In the genomic region with DNA sequence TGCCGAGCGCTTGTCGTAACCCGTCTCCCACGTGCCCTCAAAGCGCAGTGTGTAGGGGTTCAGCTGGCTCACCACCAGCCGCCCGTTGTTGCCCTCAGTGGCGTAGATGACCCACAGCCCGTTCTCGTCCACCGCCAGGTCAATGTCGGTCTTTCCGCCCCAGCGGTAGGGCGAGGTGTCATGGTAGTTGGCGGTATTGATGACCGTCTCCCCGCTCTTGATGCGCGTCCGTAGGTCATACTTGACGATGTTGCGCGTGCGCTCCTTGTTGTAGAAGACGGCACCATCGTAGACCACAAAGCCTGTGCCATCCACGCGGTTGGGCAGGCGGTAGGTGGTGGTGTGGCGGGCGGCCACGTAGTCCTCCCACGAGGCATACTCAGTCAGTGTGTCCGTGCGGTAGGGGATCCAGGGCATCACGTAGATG, we compare ENCODE assay signal across 19 cellular contexts. TPM values are rescaled to one million over a fixed set of nuclear protein-coding genes. Genes with fewer than 3 reads are reported as not detected.
A peak's percentile ranks its signal among the peaks of the same experiment; 100 is the strongest.
DNase-seq lines count a peak whose midpoint lies in the region; ATAC-seq, FAIRE-seq and TF ChIP-seq lines count a peak whose summit lies in the region.
"Had no signal": no experiment of that assay in that cellular context is flagged by ENCODE, and none has a peak within 500 bp of the region (broad histone marks: within the 10 kb centered on the region; RNA-seq: fewer than 3 reads in every experiment).

No MANE protein-coding gene starts in this region.

- H3K9ac ChIP-seq in SK-N-SH, result no peak overlapping the region
- no peak overlapping the region for H3K9ac ChIP-seq in K562 (ENCODE audit: insufficient read depth in 1 of 2, low read depth in 2 of 2, low read length in 2 of 2)
- H3K9ac ChIP-seq in H9 (ENCODE audit: extremely low read depth, insufficient read length, low read length), result no peak overlapping the region
- H3K9ac ChIP-seq: GM23248 had no signal

- no peak for FAIRE-seq in K562 (lab: Jason Lieb, UNC)
- FAIRE-seq: D721Med, G401.6, GM12891, GM19239 had no signal

- in situ Hi-C loops in K562 (cut with MboI), result no loop called here

- H3K23ac ChIP-seq in H9 (ENCODE audit: insufficient read length, low read depth, low read length), result no peak overlapping the region

- H4K5ac ChIP-seq in H9 (ENCODE audit: insufficient read length, low read depth, low read length), result no peak overlapping the region

- H3K36me3 Mint-ChIP-seq in H9 (ENCODE audit: insufficient read depth in 1 of 3, low read depth in 3 of 3), result peaks cover 12 to 49% (median 46%) of the 10 kb centered on the region in 3 experiments; a peak in 6 of 7 replicates
- H3K36me3 Mint-ChIP-seq: CD4-positive, CD25-positive, alpha-beta regulatory T cell had no signal

- TF ChIP-seq EP300 in SK-N-SH (IDR thresholded peaks at IDR 0.05; ENCODE audit: borderline replicate concordance in 1 of 2, low read depth in 1 of 2, low read length in 1 of 2), result no peak
- no peak for TF ChIP-seq EP300 in K562 (IDR thresholded peaks at IDR 0.05; ENCODE audit: low read length)

- H2BK20ac ChIP-seq in H9 (ENCODE audit: low read depth, low read length, poor library complexity, severe bottlenecking), result no peak overlapping the region

- H2BK15ac ChIP-seq in H9 (ENCODE audit: low read depth, low read length), result no peak overlapping the region

- H3F3A ChIP-seq in SK-N-SH (replicated peaks; ENCODE audit: insufficient read depth), result no peaks in the 10 kb centered on the region

- TF ChIP-seq POLR2A in K562 (conservative IDR thresholded peaks at IDR 0.05), result no peak

- TF ChIP-seq CTCF in SK-N-SH (IDR thresholded peaks at IDR 0.05), result no peak
- TF ChIP-seq CTCF in HEK293 (tag by site-specific recombination; IDR thresholded peaks at IDR 0.05), result no peak
- TF ChIP-seq CTCF in K562 (IDR thresholded peaks at IDR 0.05 in 2 of 3, conservative IDR thresholded peaks at IDR 0.05 in 1 of 3; ENCODE audit: insufficient read depth in 2 of 3, low read depth in 1 of 3, low read length in 3 of 3), result no peak
- TF ChIP-seq CTCF in osteoblast (IDR thresholded peaks at IDR 0.05; ENCODE audit: extremely low read depth, low read depth, low read length), result no peak
- no peak for TF ChIP-seq CTCF in H9 (conservative IDR thresholded peaks at IDR 0.05)

- H3K56ac ChIP-seq in H9 (ENCODE audit: insufficient read length, low read depth, low read length), result no peak overlapping the region

- H3K27ac ChIP-seq in SK-N-SH (ENCODE audit: low read depth in 2 of 2, low read length in 1 of 2) (no peak overlapping the region; a peak in 1 of 4 replicates), HEK293 (ENCODE audit: extremely low read depth, low read depth, low read length) (no peak overlapping the region), K562 (ENCODE audit: extremely low read depth, low read depth, low read length) (no peak overlapping the region), osteoblast (ENCODE audit: low read depth, low read length) (no peak overlapping the region), H9 (ENCODE audit: insufficient read length, low read depth, low read length) (no peak overlapping the region)
- H3K27ac ChIP-seq: 22Rv1, GM23248 had no signal

- H3K4me3 Mint-ChIP-seq in H9, result no peak overlapping the region
- H3K4me3 Mint-ChIP-seq: B cell; CD8-positive, alpha-beta memory T cell had no signal

- H3K4me1 ChIP-seq in SK-N-SH (ENCODE audit: control insufficient read depth in 1 of 2, insufficient read depth in 2 of 2, low read depth in 1 of 2, low read length in 1 of 2) (peaks cover 0 to 8% of the 10 kb centered on the region in 2 experiments; a peak in 1 of 4 replicates), HEK293 (ENCODE audit: control insufficient read depth, insufficient read depth, low read length) (no peaks in the 10 kb centered on the region), K562 (replicated peaks in 1 of 2; ENCODE audit: control insufficient read depth in 2 of 2, insufficient read depth in 2 of 2, low read length in 2 of 2) (peaks cover 0 to 39% of the 10 kb centered on the region in 2 experiments; a peak in 2 of 5 replicates), osteoblast (ENCODE audit: insufficient read depth, low read length) (no peaks in the 10 kb centered on the region), H9 (ENCODE audit: insufficient read depth, low read length) (no peaks in the 10 kb centered on the region)

- BruUV-seq in K562 (replicated peaks; lab: Mats Ljungman, UMichigan), result no TSS peak

- H3K36me3 ChIP-seq in SK-N-SH (replicated peaks in 1 of 2; ENCODE audit: control insufficient read depth in 1 of 2, insufficient read depth in 2 of 2, low read length in 1 of 2), result peaks cover 3 to 21% of the 10 kb centered on the region in 2 experiments
- H3K36me3 ChIP-seq in HEK293 (ENCODE audit: control insufficient read depth in 2 of 2, insufficient read depth in 1 of 2, low read length in 2 of 2), result peaks cover 0 to 49% of the 10 kb centered on the region in 2 experiments; a peak in 2 of 3 replicates
- peaks cover 21% of the 10 kb centered on the region; the same call in 2 of the 3 replicates for H3K36me3 ChIP-seq in K562 (ENCODE audit: control insufficient read depth, insufficient read depth, low read length)
- H3K36me3 ChIP-seq in osteoblast (ENCODE audit: insufficient read depth, low read length), result no peaks in the 10 kb centered on the region

- H3K4me2 ChIP-seq in SK-N-SH, result no peak overlapping the region
- no peak overlapping the region for H3K4me2 ChIP-seq in K562 (ENCODE audit: insufficient read depth, low read length)
- H3K4me2 ChIP-seq in osteoblast (ENCODE audit: insufficient read depth, low read length), result no peak overlapping the region
- no peak overlapping the region for H3K4me2 ChIP-seq in H9 (ENCODE audit: insufficient read depth, insufficient read length, low read length)

- no peak overlapping the region for H3K18ac ChIP-seq in H9 (ENCODE audit: insufficient read length, low read depth, low read length)

- 97% methylated on average over 33 of the region's 38 CpGs for WGBS in SK-N-SH (ENCODE audit: low lambda C conversion rate)
- WGBS in K562 (ENCODE audit: insufficient coverage, low coverage, missing lambda C conversion rate), result 98% methylated on average over 34 of the region's 38 CpGs
- no CpG with 5 or more reads among the region's 38 CpGs for WGBS in H9 (ENCODE audit: extremely low coverage, insufficient read length, low lambda C conversion rate)

- no peaks in the 10 kb centered on the region for H3K23me2 ChIP-seq in H9 (ENCODE audit: insufficient read length, low read depth, low read length, poor library complexity, severe bottlenecking)

- H3K14ac ChIP-seq in H9 (ENCODE audit: insufficient read depth, low read length), result no peak overlapping the region

- no peaks in the 10 kb centered on the region for H3K79me1 ChIP-seq in H9 (ENCODE audit: insufficient read depth, low read depth, low read length, poor library complexity, severe bottlenecking)

- no peak for ATAC-seq in SK-N-SH treated with all-trans-retinoic acid at 6 μM for 48 hours
- no peak for ATAC-seq in K562
- ATAC-seq in HG02840 (IDR thresholded peaks at IDR 0.05; ENCODE audit: low FRiP score, unreplicated experiment), result no peak

- no peaks in the 10 kb centered on the region for H3K27me3 Mint-ChIP-seq in H9 (ENCODE audit: low read depth)
- H3K27me3 Mint-ChIP-seq: CD4-positive, CD25-positive, alpha-beta regulatory T cell; CD8-positive, alpha-beta memory T cell had no signal

- H3K4ac ChIP-seq in H9 (ENCODE audit: low read depth, low read length), result no peak overlapping the region

- POLR2A ChIA-PET in SK-N-SH (lab: Yijun Ruan, JAX) (no interaction called here), HEK293 (lab: Yijun Ruan, JAX) (no interaction called here), K562 (lab: Yijun Ruan, JAX) (no interaction called here)

- no peak overlapping the region for H3K4me3 ChIP-seq in SK-N-SH (ENCODE audit: low read depth in 2 of 2, low read length in 1 of 2)
- no peak overlapping the region for H3K4me3 ChIP-seq in HEK293 (ENCODE audit: low read depth, low read length)
- H3K4me3 ChIP-seq in K562, result no peak overlapping the region
- no peak overlapping the region for H3K4me3 ChIP-seq in osteoblast (ENCODE audit: insufficient read depth, low read length)
- H3K4me3 ChIP-seq: GM23248 had no signal

- H2AK5ac ChIP-seq in H9 (ENCODE audit: insufficient read length, low read length), result no peak overlapping the region

- H3K9me3 Mint-ChIP-seq in H9, result no peaks in the 10 kb centered on the region
- H3K9me3 Mint-ChIP-seq: CD4-positive, CD25-positive, alpha-beta regulatory T cell; CD8-positive, alpha-beta memory T cell had no signal

- TF ChIP-seq RAD21 in SK-N-SH (IDR thresholded peaks at IDR 0.05; ENCODE audit: low read length) (no peak), K562 (CRISPR knock-in tag; conservative IDR thresholded peaks at IDR 0.05 in 1 of 2, IDR thresholded peaks at IDR 0.05 in 1 of 2) (no peak)

- CTCF ChIA-PET in SK-N-SH (lab: Yijun Ruan, JAX) (interaction anchor here (1.5 kb wide), 1 partner anchor 26 kb away, joined by 3 read pairs; a partner anchor contains a TSS), HEK293 (lab: Yijun Ruan, JAX) (no interaction called here), K562 (lab: Yijun Ruan, JAX; ENCODE audit: low intra/inter-chr PET ratio) (no interaction called here)

- H2AFZ ChIP-seq in SK-N-SH (ENCODE audit: low read depth) (no peak overlapping the region), K562 (ENCODE audit: low read depth, low read length) (no peak overlapping the region), osteoblast (ENCODE audit: low read length) (no peak overlapping the region), H9 (ENCODE audit: low read length) (no peak overlapping the region)
- H2AFZ ChIP-seq: GM23248 had no signal

- H2BK12ac ChIP-seq in H9 (ENCODE audit: insufficient read length, low read depth, low read length), result no peak overlapping the region

- H3K9me3 ChIP-seq in SK-N-SH (no peaks in the 10 kb centered on the region), HEK293 (ENCODE audit: control insufficient read depth, insufficient read depth, low read depth, low read length) (no peaks in the 10 kb centered on the region), K562 (replicated peaks; ENCODE audit: control insufficient read depth, insufficient read depth, low read depth, low read length) (no peaks in the 10 kb centered on the region), osteoblast (ENCODE audit: low read depth, low read length) (no peaks in the 10 kb centered on the region), H9 (ENCODE audit: control insufficient read depth, low read depth, low read length) (no peaks in the 10 kb centered on the region)

- intact Hi-C loops in K562 (cut with micrococcal nuclease), result no loop called here

- H3K4me1 Mint-ChIP-seq in H9, result peaks cover 0 to 26% of the 10 kb centered on the region in 2 experiments; a peak in 3 of 4 replicates

- H4K20me1 ChIP-seq in SK-N-SH (ENCODE audit: insufficient read depth) (no peaks in the 10 kb centered on the region), K562 (replicated peaks; ENCODE audit: control insufficient read depth, insufficient read depth, low read length) (no peaks in the 10 kb centered on the region; the same call in none of the 2 replicates), osteoblast (ENCODE audit: insufficient read depth, low read length) (peaks cover 4% of the 10 kb centered on the region), H9 (ENCODE audit: control insufficient read depth, insufficient read depth, insufficient read length) (no peaks in the 10 kb centered on the region)

- H3K79me2 ChIP-seq in SK-N-SH (ENCODE audit: insufficient read depth) (no peaks in the 10 kb centered on the region), K562 (ENCODE audit: control insufficient read depth, insufficient read depth, low read length) (no peaks in the 10 kb centered on the region), osteoblast (ENCODE audit: insufficient read depth, low read length) (no peaks in the 10 kb centered on the region), H9 (ENCODE audit: insufficient read depth, low read length) (no peaks in the 10 kb centered on the region)

- no peak overlapping the region for H3K27ac Mint-ChIP-seq in H9
- H3K27ac Mint-ChIP-seq: B cell; CD4-positive, CD25-positive, alpha-beta regulatory T cell had no signal

- no peaks in the 10 kb centered on the region for H3K27me3 ChIP-seq in SK-N-SH (ENCODE audit: insufficient read depth)
- no peaks in the 10 kb centered on the region for H3K27me3 ChIP-seq in K562 (ENCODE audit: control insufficient read depth in 2 of 2, insufficient read depth in 2 of 2, low read length in 2 of 2)
- H3K27me3 ChIP-seq in osteoblast (ENCODE audit: insufficient read depth, low read length), result no peaks in the 10 kb centered on the region
- no peaks in the 10 kb centered on the region for H3K27me3 ChIP-seq in H9 (ENCODE audit: insufficient read depth, low read length)

- no peaks in the 10 kb centered on the region for H3K9me2 ChIP-seq in SK-N-SH

- no peak overlapping the region for H2BK5ac ChIP-seq in H9 (ENCODE audit: insufficient read length, low read length)

- no peaks in the 10 kb centered on the region for H3K9me1 ChIP-seq in K562 (ENCODE audit: control insufficient read depth, insufficient read depth, low read length)

- H4K8ac ChIP-seq in H9 (replicated peaks; ENCODE audit: insufficient read length, low read depth, low read length), result no peak overlapping the region

- H4K91ac ChIP-seq in H9 (ENCODE audit: insufficient read length, low read depth, low read length), result no peak overlapping the region

- DNase-seq in SK-N-SH (peak; percentile 19), K562 (ENCODE audit: extremely low read depth in 1 of 4, low spot score in 3 of 4) (no peak), osteoblast (ENCODE audit: insufficient read length, low spot score, missing footprints) (peak; percentile 70), H9 (no peak), cerebellar cortex (ENCODE audit: low spot score) (no peak)
- DNase-seq: C1 segment of cervical spinal cord; CD4-positive, CD25-positive, alpha-beta regulatory T cell; CD8-positive, alpha-beta memory T cell; COR-L47; GM23248 had no signal

- H2BK120ac ChIP-seq in H9 (ENCODE audit: low read depth, low read length, poor library complexity, severe bottlenecking), result no peak overlapping the region

- no peak overlapping the region for H3T11ph ChIP-seq in H9 (ENCODE audit: low read length)

RNA-seq across cellular contexts. Expression of a gene that starts 26.5 kb away (rescaled TPM):
- 17.8 and 19.0 TPM in 2 replicates for polyA plus RNA-seq in SK-N-SH (2012; rRNA removed)
- 12.3 and 20.2 TPM in 2 replicates for polyA plus RNA-seq in SK-N-SH (2012; cell fraction: cytosol; rRNA removed)
- 9.1 and 10.0 TPM in 2 replicates for polyA plus RNA-seq in SK-N-SH (2012; cell fraction: nucleus; rRNA removed)
- 7.9 and 16.6 TPM in 2 replicates for total RNA-seq in K562 (2011; cell fraction: chromatin; rRNA removed; ENCODE audit: low replicate concordance)
- total RNA-seq in K562 (2011; cell fraction: nucleolus; rRNA removed), result 18.7 and 23.9 TPM in 2 replicates
- total RNA-seq in K562 (2011; cell fraction: nucleoplasm; rRNA removed), result 14.1 and 22.4 TPM in 2 replicates
- 54.8 and 85.6 TPM in 2 replicates for total RNA-seq in K562 (2014; rRNA removed)
- total RNA-seq in K562 (2014; rRNA removed; fragmentation: Illumina TruSeq; extraction: Trizol), result 29.4 and 30.7 TPM in 2 replicates
- 38.0 and 39.3 TPM in 2 replicates for total RNA-seq in K562 (2015; rRNA removed; fragmentation: Illumina TruSeq; extraction: Trizol)
- total RNA-seq in K562 (2021), result 59.6 and 66.6 TPM in 2 replicates
- 43.1 and 69.4 TPM in 2 replicates for polyA plus RNA-seq in K562 (2011; rRNA removed)
- 75.6 and 117 TPM in 2 replicates for polyA plus RNA-seq in K562 (2011; cell fraction: cytosol; rRNA removed)
- polyA plus RNA-seq in K562 (2011; cell fraction: nucleus; rRNA removed), result 22.8 and 25.8 TPM in 2 replicates
- polyA plus RNA-seq in K562 (2012), result 72.6 and 87.5 TPM in 2 replicates
- polyA plus RNA-seq in K562 (2014; fragmentation: Illumina TruSeq; extraction: Trizol), result 59.5 and 60.9 TPM in 2 replicates
- polyA plus RNA-seq in K562 (2014; fragmentation: Nextera tagmentation; extraction: Ambion mirVana), result 1 to 10 TPM; 6.0 to 8.0 TPM
- polyA plus RNA-seq in K562 (2014; rRNA removed), result 52.7 and 53.3 TPM in 2 replicates
- polyA minus RNA-seq in K562 (2011; rRNA and poly(A)+ RNA removed), result 19.4 and 39.5 TPM in 2 replicates
- 43.6 and 47.1 TPM in 2 replicates for polyA minus RNA-seq in K562 (2011; cell fraction: cytosol; rRNA and poly(A)+ RNA removed)
- 11.0 and 13.6 TPM in 2 replicates for polyA minus RNA-seq in K562 (2011; cell fraction: nucleus; rRNA and poly(A)+ RNA removed)
- 1.1 and 2.7 TPM in 2 replicates for total RNA-seq in osteoblast
- total RNA-seq in H9 (2021), result 46.6 and 46.8 TPM in 2 replicates

RNA-seq across cellular contexts. Expression of a gene that starts 43.1 kb away (rescaled TPM):
- polyA plus RNA-seq in SK-N-SH (2012; rRNA removed), result 13.4 TPM in 2 replicates
- 4.6 and 7.8 TPM in 2 replicates for polyA plus RNA-seq in SK-N-SH (2012; cell fraction: cytosol; rRNA removed)
- 30.2 and 34.8 TPM in 2 replicates for polyA plus RNA-seq in SK-N-SH (2012; cell fraction: nucleus; rRNA removed)
- 52.8 and 150 TPM in 2 replicates for total RNA-seq in K562 (2011; cell fraction: chromatin; rRNA removed; ENCODE audit: low replicate concordance)
- 73.8 and 77.4 TPM in 2 replicates for total RNA-seq in K562 (2011; cell fraction: nucleolus; rRNA removed)
- total RNA-seq in K562 (2011; cell fraction: nucleoplasm; rRNA removed), result 64.1 and 80.0 TPM in 2 replicates
- 10.9 TPM in 2 replicates for total RNA-seq in K562 (2014; rRNA removed)
- 2.8 and 3.3 TPM in 2 replicates for total RNA-seq in K562 (2014; rRNA removed; fragmentation: Illumina TruSeq; extraction: Trizol)
- 6.7 and 7.6 TPM in 2 replicates for total RNA-seq in K562 (2015; rRNA removed; fragmentation: Illumina TruSeq; extraction: Trizol)
- 33.2 and 37.0 TPM in 2 replicates for total RNA-seq in K562 (2021)
- 8.6 and 14.7 TPM in 2 replicates for polyA plus RNA-seq in K562 (2011; rRNA removed)
- polyA plus RNA-seq in K562 (2011; cell fraction: cytosol; rRNA removed), result 10.0 and 19.9 TPM in 2 replicates
- 50.7 and 75.0 TPM in 2 replicates for polyA plus RNA-seq in K562 (2011; cell fraction: nucleus; rRNA removed)
- polyA plus RNA-seq in K562 (2012), result 12.4 and 16.3 TPM in 2 replicates
- 10.8 and 16.6 TPM in 2 replicates for polyA plus RNA-seq in K562 (2014; fragmentation: Illumina TruSeq; extraction: Trizol)
- under 1 TPM; 0.14 to 0.27 TPM for polyA plus RNA-seq in K562 (2014; fragmentation: Nextera tagmentation; extraction: Ambion mirVana)
- 12.6 and 20.3 TPM in 2 replicates for polyA plus RNA-seq in K562 (2014; rRNA removed)
- polyA minus RNA-seq in K562 (2011; rRNA and poly(A)+ RNA removed), result 9.3 and 13.3 TPM in 2 replicates
- polyA minus RNA-seq in K562 (2011; cell fraction: cytosol; rRNA and poly(A)+ RNA removed), result 31.3 and 46.7 TPM in 2 replicates
- polyA minus RNA-seq in K562 (2011; cell fraction: nucleus; rRNA and poly(A)+ RNA removed), result 17.5 and 24.1 TPM in 2 replicates
- 2.5 and 2.9 TPM in 2 replicates for total RNA-seq in osteoblast
- 116 and 117 TPM in 2 replicates for total RNA-seq in H9 (2021)

RNA-seq across cellular contexts. Expression of a gene that starts 45.3 kb away (rescaled TPM):
- polyA plus RNA-seq in SK-N-SH (2012; rRNA removed) (17.2 and 48.4 TPM in 2 replicates), K562 (2011; rRNA removed) (19.9 and 22.9 TPM in 2 replicates), K562 (2014; fragmentation: Illumina TruSeq; extraction: Trizol) (50.6 and 59.4 TPM in 2 replicates), K562 (2014; fragmentation: Nextera tagmentation; extraction: Ambion mirVana) (1 to 10 TPM; 1.2 to 1.7 TPM), K562 (2014; rRNA removed) (37.6 and 39.7 TPM in 2 replicates)
- polyA plus RNA-seq in SK-N-SH (2012; cell fraction: cytosol; rRNA removed), result 33.8 and 53.4 TPM in 2 replicates
- 32.5 and 44.9 TPM in 2 replicates for polyA plus RNA-seq in SK-N-SH (2012; cell fraction: nucleus; rRNA removed)
- 26.1 and 58.3 TPM in 2 replicates for total RNA-seq in K562 (2011; cell fraction: chromatin; rRNA removed; ENCODE audit: low replicate concordance)
- 30.5 and 42.7 TPM in 2 replicates for total RNA-seq in K562 (2011; cell fraction: nucleolus; rRNA removed)
- 28.7 and 35.1 TPM in 2 replicates for total RNA-seq in K562 (2011; cell fraction: nucleoplasm; rRNA removed)
- total RNA-seq in K562 (2014; rRNA removed) (8.4 and 12.7 TPM in 2 replicates), K562 (2014; rRNA removed; fragmentation: Illumina TruSeq; extraction: Trizol) (10.6 and 13.0 TPM in 2 replicates), K562 (2015; rRNA removed; fragmentation: Illumina TruSeq; extraction: Trizol) (11.9 and 12.2 TPM in 2 replicates), K562 (2021) (57.8 and 63.1 TPM in 2 replicates), osteoblast (45.6 and 56.3 TPM in 2 replicates), H9 (2021) (51.8 and 56.0 TPM in 2 replicates)
- 18.1 and 22.9 TPM in 2 replicates for polyA plus RNA-seq in K562 (2011; cell fraction: cytosol; rRNA removed)
- 9.4 and 10.8 TPM in 2 replicates for polyA plus RNA-seq in K562 (2011; cell fraction: nucleus; rRNA removed)
- polyA plus RNA-seq in K562 (2012), result 53.1 and 56.7 TPM in 2 replicates
- 16.0 and 20.3 TPM in 2 replicates for polyA minus RNA-seq in K562 (2011; rRNA and poly(A)+ RNA removed)
- polyA minus RNA-seq in K562 (2011; cell fraction: cytosol; rRNA and poly(A)+ RNA removed), result 18.1 and 18.7 TPM in 2 replicates
- 7.5 and 8.3 TPM in 2 replicates for polyA minus RNA-seq in K562 (2011; cell fraction: nucleus; rRNA and poly(A)+ RNA removed)

Comparison
In these comparisons a context has a peak if more than half of its experiments do, and no peak if none do; other contexts are left out.
1. DNase-seq: peak in SK-N-SH (single experiment) and osteoblast (single experiment); none in K562 (0 of 4), H9 (single experiment) and cerebellar cortex (single experiment).